Comparison of ENCODE assay signal across 8 cellular contexts in genomic region chr11:73314121-73314948, GRCh38. TPM values are rescaled to one million over a fixed set of nuclear protein-coding genes. Genes with fewer than 3 reads are reported as not detected.
DNase-seq lines count a peak whose midpoint lies in the region; ATAC-seq and TF ChIP-seq lines count a peak whose summit lies in the region.

No MANE protein-coding gene starts in this region.

- peak overlapping the region; percentile 80 for H3K27ac Mint-ChIP-seq in activated naive CD8-positive, alpha-beta T cell treated with anti-CD3 and anti-CD28 coated beads, Interleukin-2, amount 10 ng/mL, durations not matched to agents 7 days and 5 days
- no peak overlapping the region for H3K27ac Mint-ChIP-seq in activated naive CD8-positive, alpha-beta T cell treated with anti-CD3 and anti-CD28 coated beads for 36 hours

- ATAC-seq in activated naive CD8-positive, alpha-beta T cell treated with anti-CD3 and anti-CD28 coated beads, Interleukin-2, amount 10 ng/mL, durations not matched to agents 7 days and 5 days (ENCODE audit: low read depth), result no peak
- ATAC-seq in HG02970 (IDR thresholded peaks at IDR 0.05; ENCODE audit: low FRiP score, unreplicated experiment), result no peak

- H3K27me3 ChIP-seq in layer of hippocampus (ENCODE audit: control insufficient read depth, insufficient read depth, low read length), result no peaks in the 10 kb centered on the region
- no peaks in the 10 kb centered on the region for H3K27me3 ChIP-seq in transverse colon

- peaks cover 19 to 81% (median 52%) of the 10 kb centered on the region in 4 donors for H3K4me1 ChIP-seq in transverse colon

- H3K36me3 ChIP-seq in transverse colon, result no peaks in the 10 kb centered on the region

- in situ Hi-C loops in transverse colon (cut with MboI; ENCODE audit: low pct_ligation_motif_present in 1 of 4, low pct_unique_long_range_greater_than_20kb in 1 of 4, low sequenced_read_pairs in 3 of 4), result no loop called here

- WGBS in transverse colon (ENCODE audit: low coverage in 1 of 2), 2 donors, result 56% methylated on average over 11 of the region's 11 CpGs; no CpG with 5 or more reads in 1 of the 2 donors

- peak overlapping the region in 1 of 4 donors; percentile 62 for H3K4me3 ChIP-seq in transverse colon

- intact Hi-C loops in transverse colon (cut with DNase I; ENCODE audit: low total_unique reads), result no loop called here

- H3K4me1 Mint-ChIP-seq in activated naive CD8-positive, alpha-beta T cell treated with anti-CD3 and anti-CD28 coated beads, Interleukin-2, amount 10 ng/mL, durations not matched to agents 7 days and 5 days, result peaks cover 16% of the 10 kb centered on the region
- no peaks in the 10 kb centered on the region for H3K4me1 Mint-ChIP-seq in activated naive CD8-positive, alpha-beta T cell treated with anti-CD3 and anti-CD28 coated beads for 36 hours

- DNase-seq in activated naive CD8-positive, alpha-beta T cell treated with anti-CD3 and anti-CD28 coated beads, Interleukin-2, amount 10 ng/mL, durations not matched to agents 7 days and 5 days, result no peak
- DNase-seq in activated naive CD8-positive, alpha-beta T cell treated with anti-CD3 and anti-CD28 coated beads for 36 hours, result no peak
- DNase-seq in astrocyte of the hippocampus (ENCODE audit: low read depth, low spot score), result peak; percentile 72
- DNase-seq in transverse colon, result peak; percentile 12
- DNase-seq in retina, result no peak
- no peak for DNase-seq in GDM1 (lab: John Stamatoyannopoulos, UW)

- no peak for TF ChIP-seq CTCF in transverse colon (IDR thresholded peaks at IDR 0.05)

- TF ChIP-seq POLR2A in transverse colon (IDR thresholded peaks at IDR 0.05), result no peak

- H3K4me3 Mint-ChIP-seq in activated naive CD8-positive, alpha-beta T cell treated with anti-CD3 and anti-CD28 coated beads, Interleukin-2, amount 10 ng/mL, durations not matched to agents 7 days and 5 days, result no peak overlapping the region
- no peak overlapping the region for H3K4me3 Mint-ChIP-seq in activated naive CD8-positive, alpha-beta T cell treated with anti-CD3 and anti-CD28 coated beads for 36 hours

- no peaks in the 10 kb centered on the region for H3K36me3 Mint-ChIP-seq in activated naive CD8-positive, alpha-beta T cell treated with anti-CD3 and anti-CD28 coated beads, Interleukin-2, amount 10 ng/mL, durations not matched to agents 7 days and 5 days
- H3K36me3 Mint-ChIP-seq in activated naive CD8-positive, alpha-beta T cell treated with anti-CD3 and anti-CD28 coated beads for 36 hours, result no peaks in the 10 kb centered on the region

- H3K9me3 Mint-ChIP-seq in activated naive CD8-positive, alpha-beta T cell treated with anti-CD3 and anti-CD28 coated beads, Interleukin-2, amount 10 ng/mL, durations not matched to agents 7 days and 5 days, result no peaks in the 10 kb centered on the region
- no peaks in the 10 kb centered on the region for H3K9me3 Mint-ChIP-seq in activated naive CD8-positive, alpha-beta T cell treated with anti-CD3 and anti-CD28 coated beads for 36 hours

- POLR2A ChIA-PET in activated naive CD8-positive, alpha-beta T cell treated with anti-CD3 and anti-CD28 coated beads, Interleukin-2, amount 10 ng/mL, durations not matched to agents 7 days and 5 days (lab: Charles Lee), result interaction anchor here (1.1 to 1.4 kb wide), 2 partner anchors 21 to 23 kb away, joined by 4 read pairs; no protein-coding TSS in a partner anchor

- H3K27ac ChIP-seq in layer of hippocampus (ENCODE audit: low read depth, low read length), result peak overlapping the region; percentile 89
- H3K27ac ChIP-seq in transverse colon, result peak overlapping the region; percentile 95 to 99 (median 95)

- TF ChIP-seq EP300 in transverse colon (IDR thresholded peaks at IDR 0.05; ENCODE audit: low read depth), result no peak

- peaks cover 15% of the 10 kb centered on the region for H3K27me3 Mint-ChIP-seq in activated naive CD8-positive, alpha-beta T cell treated with anti-CD3 and anti-CD28 coated beads, Interleukin-2, amount 10 ng/mL, durations not matched to agents 7 days and 5 days
- peaks cover 10% of the 10 kb centered on the region for H3K27me3 Mint-ChIP-seq in activated naive CD8-positive, alpha-beta T cell treated with anti-CD3 and anti-CD28 coated beads for 36 hours

- no peaks in the 10 kb centered on the region for H3K9me3 ChIP-seq in transverse colon

RNA-seq across cellular contexts. Expression of gene ARHGEF17, which starts 6.3 kb away (rescaled TPM):
- not detected for total RNA-seq in activated naive CD8-positive, alpha-beta T cell treated with anti-CD3 and anti-CD28 coated beads, Interleukin-2, amount 10 ng/mL, durations not matched to agents 7 days and 5 days
- under 1 TPM in 1 of 2 experiments, not detected in 1; 0.08 TPM for total RNA-seq in activated naive CD8-positive, alpha-beta T cell treated with anti-CD3 and anti-CD28 coated beads for 36 hours
- 10 to 100 TPM; 12.0 to 44.9 (median 27.1) TPM for total RNA-seq in transverse colon

RNA-seq across cellular contexts. Expression of gene P2RY6, which starts 42.2 kb away (rescaled TPM):
- under 1 TPM in 1 of 2 experiments, not detected in 1; 0.44 TPM for total RNA-seq in activated naive CD8-positive, alpha-beta T cell treated with anti-CD3 and anti-CD28 coated beads, Interleukin-2, amount 10 ng/mL, durations not matched to agents 7 days and 5 days
- not detected for total RNA-seq in activated naive CD8-positive, alpha-beta T cell treated with anti-CD3 and anti-CD28 coated beads for 36 hours
- 1 to 10 TPM in 3 of 4 donors, not detected in 1; 1.1 to 1.6 (median 1.4) TPM for total RNA-seq in transverse colon

Comparison
In these comparisons a context has a peak if more than half of its experiments do, and no peak if none do; other contexts are left out.
1. DNase-seq: peak in astrocyte of the hippocampus (single experiment) and transverse colon (single experiment); none in activated naive CD8-positive, alpha-beta T cell treated with anti-CD3 and anti-CD28 coated beads, Interleukin-2, amount 10 ng/mL, durations not matched to agents 7 days and 5 days (single experiment), activated naive CD8-positive, alpha-beta T cell treated with anti-CD3 and anti-CD28 coated beads for 36 hours (single experiment), retina (single experiment) and GDM1 (single experiment).
2. RNA of gene ARHGEF17, which starts 6.3 kb away (total RNA-seq): 12.0 to 44.9 TPM in transverse colon; not detected in activated naive CD8-positive, alpha-beta T cell treated with anti-CD3 and anti-CD28 coated beads, Interleukin-2, amount 10 ng/mL, durations not matched to agents 7 days and 5 days and 0.08 TPM in activated naive CD8-positive, alpha-beta T cell treated with anti-CD3 and anti-CD28 coated beads for 36 hours; every median in the first group is over 10 times any median in the second.